In the genomic region with DNA sequence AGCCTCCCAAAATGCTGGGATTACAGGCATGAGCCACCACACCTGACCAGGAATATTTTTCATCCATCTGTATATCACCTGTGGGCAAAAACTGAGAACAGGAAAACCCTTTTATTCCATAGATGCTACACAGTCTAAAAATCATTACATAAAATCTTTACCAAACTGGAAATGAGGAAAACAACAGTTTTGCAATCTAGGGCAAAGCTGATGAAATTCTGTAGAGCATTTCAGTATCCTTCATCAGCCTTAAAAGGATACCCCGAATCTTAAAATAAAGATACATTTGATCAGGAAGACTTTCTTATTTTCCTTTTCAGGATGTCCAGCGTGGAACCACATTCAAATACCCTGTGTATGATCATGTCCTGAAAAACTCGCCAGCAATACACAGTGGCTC, we compare ENCODE assay signal across 20 cellular contexts. TPM values are rescaled to one million over a fixed set of nuclear protein-coding genes. Genes with fewer than 3 reads are reported as not detected.
DNase-seq lines count a peak whose midpoint lies in the region; ATAC-seq and TF ChIP-seq lines count a peak whose summit lies in the region.
"Had no signal": no experiment of that assay in that cellular context is flagged by ENCODE, and none has a peak within 500 bp of the region (broad histone marks: within the 10 kb centered on the region; RNA-seq: fewer than 3 reads in every experiment).

No MANE protein-coding gene starts in this region.

- in situ Hi-C loops in GM23248 (cut with MboI), result no loop called here

- peaks cover 4% of the 10 kb centered on the region; the same call in 1 of the 2 replicates for H4K20me1 ChIP-seq in GM23248 (ENCODE audit: insufficient read depth)

- WGBS in GM23248 (ENCODE audit: low coverage in 1 of 2, low lambda C conversion rate in 2 of 2, missing lambda C conversion rate in 2 of 2), 2 experiments, result 67 to 78% methylated on average over 3 of the region's 3 CpGs
- 45% methylated on average over 3 of the region's 3 CpGs for WGBS in liver

- no peaks in the 10 kb centered on the region for H3K9me2 ChIP-seq in GM23248 (ENCODE audit: insufficient read depth)

- H3F3A ChIP-seq in GM23248 (ENCODE audit: insufficient read depth), result peaks cover 9% of the 10 kb centered on the region; the same call in 1 of the 2 replicates

- no peak for TF ChIP-seq RAD21 in liver (IDR thresholded peaks at IDR 0.05)

- H2AFZ ChIP-seq in GM23248, result peak overlapping the region; percentile 21; the same call in 1 of the 2 replicates

- POLR2A ChIA-PET in AG04450 (lab: Yijun Ruan, JAX), result no interaction called here

- no peak for DNase-seq in AG04450 (ENCODE audit: low read depth, low spot score)
- DNase-seq in GM23248, result peak; percentile 46
- DNase-seq in adipocyte (ENCODE audit: low read depth), result peak; percentile 72
- no peak for DNase-seq in NCI-H2081 (lab: John Stamatoyannopoulos, UW)
- no peak for DNase-seq in iPS-NIHi11 (ENCODE audit: low spot score)
- no peak for DNase-seq in NCI-H1417 treated with DMSO at 0.1 percent for 48 hours (lab: John Stamatoyannopoulos, UW)
- DNase-seq: activated CD4-positive, alpha-beta T cell treated with anti-CD3 and anti-CD28 coated beads, Interleukin-2, amount 10 ng/mL, durations not matched to agents 7 days and 5 days; activated T-cell treated with anti-CD3 and anti-CD28 coated beads, Interleukin-2, amount 50 U/mL, for 48 hours; aorta; BE2C; glutamatergic neuron; NCI-H187 treated with DMSO at 0.1 percent for 48 hours; NCI-H510A treated with DMSO at 0.1 percent for 48 hours; retina; T-helper 9 cell had no signal

- H3K27ac ChIP-seq in AG04450 (ENCODE audit: low read depth, low read length) (peak overlapping the region; percentile 31), GM23248 (peak overlapping the region; percentile 47), liver (ENCODE audit: low read depth in 1 of 2, low read length in 2 of 2) (peak overlapping the region; percentile 82 to 85)

- H3K4me3 ChIP-seq in AG04450 (ENCODE audit: low read depth, low read length) (no peak overlapping the region), GM23248 (no peak overlapping the region), adipocyte (ENCODE audit: low read length) (no peak overlapping the region), liver (ENCODE audit: low read depth in 1 of 3, low read length in 3 of 3) (no peak overlapping the region)

- CTCF ChIA-PET in AG04450 (lab: Charles Lee), result interaction anchor here (0.5 kb wide), 1 partner anchor 35 kb away, joined by 3 read pairs; no protein-coding TSS in a partner anchor

- no peak for ATAC-seq in HG02571 (IDR thresholded peaks at IDR 0.05; ENCODE audit: unreplicated experiment)
- ATAC-seq: HCT116 had no signal

- H3K4me1 ChIP-seq in GM23248 (ENCODE audit: insufficient read depth), result peaks cover 39% of the 10 kb centered on the region
- peaks cover 28% of the 10 kb centered on the region for H3K4me1 ChIP-seq in adipocyte (ENCODE audit: control insufficient read depth, insufficient read depth, low read length)
- H3K4me1 ChIP-seq in liver (ENCODE audit: control insufficient read depth in 4 of 4, insufficient read depth in 4 of 4, low read length in 3 of 4), result peaks cover 10 to 83% (median 55%) of the 10 kb centered on the region in 4 donors

- TF ChIP-seq CTCF in AG04450 (IDR thresholded peaks at IDR 0.05; ENCODE audit: low read depth, low read length) (no peak), liver (IDR thresholded peaks at IDR 0.05; ENCODE audit: low read depth, low read length, missing input control) (no peak)

- peaks cover 100% of the 10 kb centered on the region for H3K79me2 ChIP-seq in GM23248 (ENCODE audit: insufficient read depth)

- H3K9me3 ChIP-seq in AG04450 (ENCODE audit: control insufficient read depth, insufficient read depth, low read length) (no peaks in the 10 kb centered on the region), GM23248 (ENCODE audit: low read depth) (no peaks in the 10 kb centered on the region), adipocyte (ENCODE audit: control insufficient read depth, low read length) (no peaks in the 10 kb centered on the region), liver (ENCODE audit: control insufficient read depth in 4 of 4, low read length in 3 of 4) (no peaks in the 10 kb centered on the region)
- H3K9me3 ChIP-seq: BE2C had no signal

- H3K36me3 ChIP-seq in GM23248 (ENCODE audit: low read depth) (no peaks in the 10 kb centered on the region; the same call in 1 of the 2 replicates), adipocyte (ENCODE audit: control insufficient read depth, insufficient read depth, low read length, severe bottlenecking) (peaks cover 20% of the 10 kb centered on the region), liver (ENCODE audit: control insufficient read depth in 4 of 4, insufficient read depth in 3 of 4, low read depth in 1 of 4, low read length in 3 of 4) (peaks cover 0 to 4% (median 0%) of the 10 kb centered on the region in 4 donors)

- H3K27me3 ChIP-seq in AG04450 (ENCODE audit: control insufficient read depth, insufficient read depth, low read length) (no peaks in the 10 kb centered on the region), GM23248 (replicated peaks; ENCODE audit: insufficient read depth) (no peaks in the 10 kb centered on the region), adipocyte (replicated peaks; ENCODE audit: control insufficient read depth, insufficient read depth, low read length) (no peaks in the 10 kb centered on the region), liver (ENCODE audit: control insufficient read depth in 4 of 4, insufficient read depth in 4 of 4, low read length in 3 of 4) (no peaks in the 10 kb centered on the region)
- H3K27me3 ChIP-seq: BE2C had no signal

- H3K4me2 ChIP-seq in GM23248 (ENCODE audit: unreplicated experiment), result peak overlapping the region; percentile 37

- H3K9ac ChIP-seq in GM23248 (peak overlapping the region; percentile 49), adipocyte (ENCODE audit: low read length) (no peak overlapping the region), liver (ENCODE audit: low read depth in 1 of 2, low read length in 2 of 2) (peak overlapping the region in 1 of 2 donors; percentile 33)

TF ChIP-seq in liver, 16 proteins besides CTCF, POLR2A, EP300 and RAD21:
- TF ChIP-seq ZBTB33 (IDR thresholded peaks at IDR 0.05) (no peak), JUND (IDR thresholded peaks at IDR 0.05) (no peak), HNF4A (conservative IDR thresholded peaks at IDR 0.05) (no peak), HNF4G (IDR thresholded peaks at IDR 0.05) (no peak), FOXA1 (IDR thresholded peaks at IDR 0.05) (no peak)
- TF ChIP-seq, protein P1, sequence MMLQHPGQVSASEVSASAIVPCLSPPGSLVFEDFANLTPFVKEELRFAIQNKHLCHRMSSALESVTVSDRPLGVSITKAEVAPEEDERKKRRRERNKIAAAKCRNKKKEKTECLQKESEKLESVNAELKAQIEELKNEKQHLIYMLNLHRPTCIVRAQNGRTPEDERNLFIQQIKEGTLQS (IDR thresholded peaks at IDR 0.05), result no peak

RNA-seq across cellular contexts. Expression of gene SIAH2, which starts 7.1 kb away (rescaled TPM):
- polyA plus RNA-seq in AG04450 (2011; rRNA removed) (31.1 and 36.2 TPM in 2 replicates), GM23248 (2016; fragmentation: Nextera tagmentation; extraction: Ambion mirVana) (27.2 and 29.3 TPM in 2 replicates), liver (10 to 100 TPM; 12.1 to 22.4 TPM)
- 42.6 and 69.6 TPM in 2 replicates for polyA minus RNA-seq in AG04450 (2011; rRNA and poly(A)+ RNA removed)
- 37.4 and 84.7 TPM in 2 replicates for total RNA-seq in GM23248 (2014; rRNA removed; shearing (Covaris generic))
- 100 to 1,000 TPM in 1 of 2 donors, 10 to 100 TPM in 1; 18.2 to 104 TPM for total RNA-seq in liver

RNA-seq across cellular contexts. Expression of gene ERICH6, which starts 52.2 kb away (rescaled TPM):
- not detected in 2 replicates for polyA plus RNA-seq in AG04450 (2011; rRNA removed)
- polyA minus RNA-seq in AG04450 (2011; rRNA and poly(A)+ RNA removed), result 0.13 and 0.18 TPM in 2 replicates
- not detected in 2 replicates for total RNA-seq in GM23248 (2014; rRNA removed; shearing (Covaris generic))
- polyA plus RNA-seq in GM23248 (2016; fragmentation: Nextera tagmentation; extraction: Ambion mirVana), result 0.13 TPM in 1 of 2 replicates, not detected in the other
- under 1 TPM in 1 of 2 donors, not detected in 1; under 0.01 TPM for total RNA-seq in liver
- polyA plus RNA-seq in liver, result not detected
- total RNA-seq: endothelial cell of umbilical vein had no signal
- polyA plus RNA-seq: aorta, endothelial cell of umbilical vein, neural cell had no signal

Comparison
In these comparisons a context has a peak if more than half of its experiments do, and no peak if none do; other contexts are left out.
1. DNase-seq: peak in GM23248 (single experiment) and adipocyte (single experiment); none in AG04450 (single experiment), NCI-H2081 (0 of 2), iPS-NIHi11 (single experiment) and NCI-H1417 treated with DMSO at 0.1 percent for 48 hours (single experiment).
2. H3K27ac ChIP-seq: peak in every context shown above with its lines; median percentile 84 in liver; 47 in GM23248; 31 in AG04450.